In genomic region chr13:46126552-46127171, GRCh38 we compare ENCODE assay signal across 8 cellular contexts. TPM values are rescaled to one million over a fixed set of nuclear protein-coding genes. Genes with fewer than 3 reads are reported as not detected.
A peak's percentile ranks its signal among the peaks of the same experiment; 100 is the strongest.
DNase-seq lines count a peak whose midpoint lies in the region; ATAC-seq and TF ChIP-seq lines count a peak whose summit lies in the region.

No MANE protein-coding gene starts in this region.

- peak; percentile 61 for DNase-seq in CD14-positive monocyte (ENCODE audit: low spot score)
- peak; percentile 76 for DNase-seq in HT1080 (ENCODE audit: low read depth)
- peak; percentile 41 to 64 for DNase-seq in PC-9
- peak; percentile 74 for DNase-seq in activated T-cell treated with anti-CD3 and anti-CD28 coated beads, Interleukin-2, amount 50 U/mL, for 24 hours
- peak; percentile 74 for DNase-seq in fibroblast of mammary gland (ENCODE audit: low read depth)
- peak; percentile 27 for DNase-seq in non-pigmented ciliary epithelial cell (ENCODE audit: low read depth)
- peak in 1 of 2 donors; percentile 38 for DNase-seq in tibial artery

- no peaks in the 10 kb centered on the region for H3K79me2 ChIP-seq in PC-9 (ENCODE audit: low read depth)

- H3K9me2 ChIP-seq in PC-9 (ENCODE audit: insufficient read depth) = no peaks in the 10 kb centered on the region

- H3K27me3 ChIP-seq in PC-9 (ENCODE audit: insufficient read depth, low read depth) (no peaks in the 10 kb centered on the region), tibial artery (peaks cover 0 to 8% of the 10 kb centered on the region in 2 donors)

- H3K4me2 ChIP-seq in PC-9 = no peak overlapping the region

- TF ChIP-seq CTCF in CD14-positive monocyte (IDR thresholded peaks at IDR 0.05) (peak; percentile 87), PC-9 (conservative IDR thresholded peaks at IDR 0.05) (peak; percentile 82), fibroblast of mammary gland (conservative IDR thresholded peaks at IDR 0.05; ENCODE audit: control insufficient read depth, insufficient read depth, low read depth, low read length) (peak; percentile 99), tibial artery (IDR thresholded peaks at IDR 0.05) (peak; percentile 33 to 38)

- no peaks in the 10 kb centered on the region for H4K20me1 ChIP-seq in PC-9 (ENCODE audit: insufficient read depth)

- H3K4me3 Mint-ChIP-seq in CD14-positive monocyte = no peak overlapping the region
- H3K4me3 Mint-ChIP-seq in activated T-cell treated with anti-CD3 and anti-CD28 coated beads, Interleukin-2, amount 50 U/mL, for 24 hours = no peak overlapping the region

- H3K27ac ChIP-seq in PC-9 = no peak overlapping the region
- H3K27ac ChIP-seq in tibial artery = no peak overlapping the region

- peaks cover 0 to under 1% (median 0%) of the 10 kb centered on the region in 3 donors for H3K27me3 Mint-ChIP-seq in CD14-positive monocyte (ENCODE audit: low read depth in 3 of 3)
- no peaks in the 10 kb centered on the region for H3K27me3 Mint-ChIP-seq in activated T-cell treated with anti-CD3 and anti-CD28 coated beads, Interleukin-2, amount 50 U/mL, for 24 hours

- H3F3A ChIP-seq in PC-9 (ENCODE audit: insufficient read depth, low read depth) = peaks cover 14% of the 10 kb centered on the region; the same call in 1 of the 2 replicates

- H3K4me3 ChIP-seq in PC-9 (no peak overlapping the region), fibroblast of mammary gland (ENCODE audit: control insufficient read depth, low read depth, low read length) (no peak overlapping the region), tibial artery (no peak overlapping the region)

- intact Hi-C loops in CD14-positive monocyte (cut with micrococcal nuclease) = loop anchor here (5.0 to 10.0 kb wide), 3 partner anchors 72 to 322 kb away; partner anchors contain the start of gene ZC3H13 (in 2 of the 2)
- intact Hi-C loops in PC-9 (cut with micrococcal nuclease; ENCODE audit: unreplicated experiment) = loop anchor here (1.0 to 10.0 kb wide), 2 partner anchors 162 to 319 kb away; no protein-coding TSS in a partner anchor
- intact Hi-C loops in tibial artery (cut with DNase I; ENCODE audit: low total_unique reads) = no loop called here

- BruUV-seq in PC-9 (replicated peaks; lab: Mats Ljungman, UMichigan) = no TSS peak

- peaks cover 35% of the 10 kb centered on the region for H3K4me1 Mint-ChIP-seq in CD14-positive monocyte
- peaks cover 48% of the 10 kb centered on the region for H3K4me1 Mint-ChIP-seq in activated T-cell treated with anti-CD3 and anti-CD28 coated beads, Interleukin-2, amount 50 U/mL, for 24 hours (ENCODE audit: low read depth)

- peaks cover 11% of the 10 kb centered on the region; the same call in 1 of the 2 replicates for H3K36me3 ChIP-seq in PC-9 (ENCODE audit: low read depth)
- H3K36me3 ChIP-seq in tibial artery = no peaks in the 10 kb centered on the region

- H3K27ac Mint-ChIP-seq in CD14-positive monocyte = peak overlapping the region; percentile 32 to 84 (median 73)
- H3K27ac Mint-ChIP-seq in activated T-cell treated with anti-CD3 and anti-CD28 coated beads, Interleukin-2, amount 50 U/mL, for 24 hours = peak overlapping the region; percentile 30

- POLR2A ChIA-PET in PC-9 (lab: Charles Lee; ENCODE audit: unreplicated experiment) = interaction anchor here (0.5 kb wide), 1 partner anchor 14 kb away, joined by 10 read pairs; no protein-coding TSS in a partner anchor

- H3K9me3 ChIP-seq in PC-9 (ENCODE audit: insufficient read depth, low read depth) (no peaks in the 10 kb centered on the region), tibial artery (no peaks in the 10 kb centered on the region)

- CTCF ChIA-PET in PC-9 (lab: Charles Lee) = interaction anchor here (0.6 to 1.3 kb wide), 4 partner anchors 9 to 1153 kb away, joined by 3 to 6 read pairs (median 5); no protein-coding TSS in a partner anchor

- ATAC-seq in GM19023 (IDR thresholded peaks at IDR 0.05; ENCODE audit: unreplicated experiment) = peak; percentile 61

- H3K4me1 ChIP-seq in PC-9 (replicated peaks; ENCODE audit: insufficient read depth) (no peaks in the 10 kb centered on the region), tibial artery (no peaks in the 10 kb centered on the region)

- no peak overlapping the region for H2AFZ ChIP-seq in PC-9

- no peaks in the 10 kb centered on the region for H3K9me3 Mint-ChIP-seq in CD14-positive monocyte
- H3K9me3 Mint-ChIP-seq in activated T-cell treated with anti-CD3 and anti-CD28 coated beads, Interleukin-2, amount 50 U/mL, for 24 hours = no peaks in the 10 kb centered on the region

- peaks cover 58 to 60% of the 10 kb centered on the region in 2 donors for H3K36me3 Mint-ChIP-seq in CD14-positive monocyte
- H3K36me3 Mint-ChIP-seq in activated T-cell treated with anti-CD3 and anti-CD28 coated beads, Interleukin-2, amount 50 U/mL, for 24 hours (ENCODE audit: low read depth) = peaks cover 63% of the 10 kb centered on the region

RNA-seq across cellular contexts. Expression of gene CPB2, which starts 21.8 kb away (rescaled TPM):
- under 1 TPM; 0.15 to 0.18 TPM for polyA plus RNA-seq in CD14-positive monocyte
- 0.21 TPM in 1 of 2 replicates, not detected in the other for total RNA-seq in HT1080 (2014; rRNA removed; shearing (Covaris generic))
- polyA plus RNA-seq in HT1080 (2015; cell fraction: cytosol; rRNA removed) = 0.06 and 0.28 TPM in 2 replicates
- polyA plus RNA-seq in HT1080 (2015; cell fraction: nucleus; rRNA removed) = not detected in 2 replicates
- total RNA-seq in PC-9 (2021) = not detected in 2 replicates

RNA-seq across cellular contexts. Expression of gene LCP1, which starts 55.3 kb away (rescaled TPM):
- 1,000 to 10,000 TPM; 1,636 to 2,003 TPM for polyA plus RNA-seq in CD14-positive monocyte
- 344 and 370 TPM in 2 replicates for total RNA-seq in HT1080 (2014; rRNA removed; shearing (Covaris generic))
- polyA plus RNA-seq in HT1080 (2015; cell fraction: cytosol; rRNA removed) = 67.5 and 70.0 TPM in 2 replicates
- polyA plus RNA-seq in HT1080 (2015; cell fraction: nucleus; rRNA removed) = 196 and 227 TPM in 2 replicates
- 131 and 197 TPM in 2 replicates for total RNA-seq in PC-9 (2021)

Comparison
In these comparisons a context has a peak if more than half of its experiments do, and no peak if none do; other contexts are left out.
1. CTCF ChIP-seq: peak in every context shown above with its lines; median percentile 99 in fibroblast of mammary gland; 87 in CD14-positive monocyte; 82 in PC-9; 36 in tibial artery.